In the genomic region with DNA sequence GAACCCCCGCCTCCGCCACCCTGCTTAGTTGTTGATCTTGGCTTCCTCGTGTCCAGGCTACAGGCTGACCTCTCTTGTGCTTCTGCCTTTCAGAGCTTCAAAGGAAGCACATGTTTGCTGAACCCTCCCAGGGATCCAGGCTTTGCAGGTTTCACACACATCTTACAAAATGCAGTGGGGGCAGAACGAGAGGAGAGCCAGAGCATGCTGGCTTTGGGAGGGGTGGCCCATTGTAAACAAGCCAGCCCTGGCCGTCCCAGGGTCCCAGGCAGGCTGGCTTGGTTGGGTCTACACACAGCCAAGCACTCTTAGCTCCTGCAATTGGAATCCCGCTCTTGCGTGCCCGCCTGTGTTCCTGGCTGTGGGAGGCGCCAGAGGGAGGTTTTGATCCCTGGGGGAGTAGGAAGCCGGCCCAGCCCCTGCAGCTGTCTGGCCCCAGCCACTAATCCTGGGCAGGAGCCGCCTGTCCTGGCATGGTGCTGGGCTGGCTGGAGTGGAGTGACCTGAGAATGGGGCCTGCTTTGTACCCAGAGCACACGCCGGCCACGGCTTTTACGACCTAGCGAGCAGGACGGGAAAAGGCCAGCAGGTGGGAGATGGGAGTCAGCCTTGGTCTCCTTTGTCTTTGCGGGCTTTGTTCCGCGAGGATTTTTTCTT, we compare ENCODE assay signal across 9 cellular contexts. TPM values are rescaled to one million over a fixed set of nuclear protein-coding genes. Genes with fewer than 3 reads are reported as not detected.
DNase-seq lines count a peak whose midpoint lies in the region; ATAC-seq and TF ChIP-seq lines count a peak whose summit lies in the region.
"Had no signal": no experiment of that assay in that cellular context is flagged by ENCODE, and none has a peak within 500 bp of the region (broad histone marks: within the 10 kb centered on the region; RNA-seq: fewer than 3 reads in every experiment).

No MANE protein-coding gene starts in this region.

- H3K9ac ChIP-seq in mucosa of rectum (ENCODE audit: low read depth in 1 of 2, low read length in 2 of 2): peak overlapping the region; percentile 6 to 30

- peak overlapping the region in 1 of 2 donors; percentile 29 for H3K27ac ChIP-seq in mucosa of rectum (ENCODE audit: low read depth in 2 of 2, low read length in 2 of 2)

- DNase-seq in BJ (ENCODE audit: low read depth) (no peak), NCI-H446 treated with DMSO at 0.1 percent for 48 hours (lab: John Stamatoyannopoulos, UW) (peak; percentile 34), epithelial cell of proximal tubule (ENCODE audit: low read depth) (no peak)
- no peak for DNase-seq in stimulated activated naive CD4-positive, alpha-beta T cell treated with Interleukin-2 at 50 U/mL for 16 hours (lab: John Stamatoyannopoulos, UW)
- DNase-seq: activated T-cell treated with anti-CD3 and anti-CD28 coated beads, Interleukin-2, amount 50 U/mL, for 1 hour had no signal

- TF ChIP-seq CTCF in BJ (IDR thresholded peaks at IDR 0.05; ENCODE audit: insufficient read depth, low read depth, low read length): 0 out of 2 replicates have a peak, but pooled peaks have one; percentile 7
- TF ChIP-seq CTCF in epithelial cell of proximal tubule (conservative IDR thresholded peaks at IDR 0.05; ENCODE audit: low read depth, low read length): peak; percentile 11

- no peaks in the 10 kb centered on the region for H3K9me3 ChIP-seq in mucosa of rectum (ENCODE audit: control insufficient read depth in 2 of 2, low read length in 2 of 2)

- ATAC-seq in HG02763 (IDR thresholded peaks at IDR 0.05; ENCODE audit: unreplicated experiment): no peak
- no peak for ATAC-seq in HG02840 (IDR thresholded peaks at IDR 0.05; ENCODE audit: low FRiP score, unreplicated experiment)
- ATAC-seq in GM18502 (IDR thresholded peaks at IDR 0.05; ENCODE audit: poor library complexity, unreplicated experiment): no peak

- no peak overlapping the region for H3K4me3 ChIP-seq in BJ (ENCODE audit: low read depth, low read length)
- no peak overlapping the region for H3K4me3 ChIP-seq in epithelial cell of proximal tubule (ENCODE audit: low read depth, low read length)
- H3K4me3 ChIP-seq in mucosa of rectum (ENCODE audit: low read length in 2 of 2): peak overlapping the region in 1 of 2 donors; percentile 3

- CTCF ChIA-PET in BJ (lab: Yijun Ruan, JAX): no interaction called here

- H3K4me1 ChIP-seq in mucosa of rectum (ENCODE audit: control insufficient read depth in 2 of 2, insufficient read depth in 2 of 2, low read length in 2 of 2): peaks cover 41 to 79% of the 10 kb centered on the region in 2 donors

- H3K27me3 ChIP-seq in BJ (ENCODE audit: control insufficient read depth, insufficient read depth, low read length) (no peaks in the 10 kb centered on the region), mucosa of rectum (ENCODE audit: control insufficient read depth in 2 of 2, insufficient read depth in 2 of 2, low read length in 2 of 2) (no peaks in the 10 kb centered on the region)

- H3K36me3 ChIP-seq in BJ (ENCODE audit: control insufficient read depth, insufficient read depth, low read length) (peaks cover 13% of the 10 kb centered on the region), mucosa of rectum (ENCODE audit: control insufficient read depth in 2 of 2, insufficient read depth in 2 of 2, low read length in 2 of 2) (no peaks in the 10 kb centered on the region)

- POLR2A ChIA-PET in BJ (lab: Charles Lee): no interaction called here

RNA-seq across cellular contexts. Expression of gene SH3BP4, which starts 53.9 kb away (rescaled TPM):
- polyA plus RNA-seq in BJ (2011; rRNA removed): 85.9 and 106 TPM in 2 replicates
- polyA minus RNA-seq in BJ (2011; rRNA and poly(A)+ RNA removed): 83.9 and 100 TPM in 2 replicates
- total RNA-seq in epithelial cell of proximal tubule: 64.0 and 67.6 TPM in 2 replicates
